15 cellular contexts compared by ENCODE assay signal in the genomic region with DNA sequence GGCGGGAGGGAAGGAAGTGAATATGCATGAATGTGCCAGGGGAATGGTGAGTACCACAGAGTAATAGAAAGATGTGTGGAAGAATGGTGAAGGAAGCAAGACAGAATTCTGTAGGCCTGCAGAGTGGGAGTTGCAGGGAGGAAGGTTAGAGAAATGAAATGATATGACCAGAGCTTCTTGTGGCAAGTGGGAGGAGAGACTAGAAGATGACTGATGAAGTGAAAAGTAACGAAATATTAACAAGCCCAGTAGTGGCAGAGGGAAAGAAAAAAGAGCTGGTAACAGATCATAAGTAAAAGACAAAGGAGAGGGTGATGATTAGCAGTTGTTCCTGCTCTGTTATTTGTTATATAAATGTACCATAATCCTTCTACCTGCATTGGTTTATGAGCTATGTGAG. TPM values are rescaled to one million over a fixed set of nuclear protein-coding genes. Genes with fewer than 3 reads are reported as not detected.
DNase-seq lines count a peak whose midpoint lies in the region; ATAC-seq and TF ChIP-seq lines count a peak whose summit lies in the region.
"Had no signal": no experiment of that assay in that cellular context is flagged by ENCODE, and none has a peak within 500 bp of the region (broad histone marks: within the 10 kb centered on the region; RNA-seq: fewer than 3 reads in every experiment).

No MANE protein-coding gene starts in this region.

- peak overlapping the region; percentile 93 for H3K27ac Mint-ChIP-seq in stimulated activated naive CD8-positive, alpha-beta T cell treated with anti-CD3 and anti-CD28 coated beads, Interleukin-15, Interleukin-2, amounts not matched to agents 100 ng/mL and 50 ng/mL, for 24 hours
- H3K27ac Mint-ChIP-seq in activated CD4-positive, alpha-beta memory T cell treated with anti-CD3 and anti-CD28 coated beads for 36 hours: peak overlapping the region; percentile 94

- H3K79me2 ChIP-seq in hepatocyte: peaks cover 25% of the 10 kb centered on the region

- DNase-seq in stimulated activated naive CD8-positive, alpha-beta T cell treated with anti-CD3 and anti-CD28 coated beads, Interleukin-15, Interleukin-2, amounts not matched to agents 100 U/mL and 50 U/mL, for 24 hours: no peak
- DNase-seq in activated CD4-positive, alpha-beta memory T cell treated with anti-CD3 and anti-CD28 coated beads for 36 hours: no peak
- DNase-seq in hepatocyte (ENCODE audit: low spot score) (no peak), cardiac septum (ENCODE audit: low spot score) (no peak)
- DNase-seq: activated gamma-delta T cell treated with Interleukin-2 at 50 U/mL for 16 hours; colonic mucosa; NCI-H187 treated with DMSO at 0.1 percent for 48 hours; NCI-H774; retina; SHP77; stimulated activated naive CD4-positive, alpha-beta T cell had no signal

- peak overlapping the region; percentile 92 for H3K4me3 Mint-ChIP-seq in stimulated activated naive CD8-positive, alpha-beta T cell treated with anti-CD3 and anti-CD28 coated beads, Interleukin-15, Interleukin-2, amounts not matched to agents 100 ng/mL and 50 ng/mL, for 24 hours
- H3K4me3 Mint-ChIP-seq in activated CD4-positive, alpha-beta memory T cell treated with anti-CD3 and anti-CD28 coated beads for 36 hours: peak overlapping the region; percentile 92

- no peaks in the 10 kb centered on the region for H3K27me3 ChIP-seq in hepatocyte
- H3K27me3 ChIP-seq: colonic mucosa had no signal

- no peaks in the 10 kb centered on the region for H3K9me3 Mint-ChIP-seq in stimulated activated naive CD8-positive, alpha-beta T cell treated with anti-CD3 and anti-CD28 coated beads, Interleukin-15, Interleukin-2, amounts not matched to agents 100 ng/mL and 50 ng/mL, for 24 hours
- H3K9me3 Mint-ChIP-seq in activated CD4-positive, alpha-beta memory T cell treated with anti-CD3 and anti-CD28 coated beads for 36 hours: no peaks in the 10 kb centered on the region

- no peak for ATAC-seq in stimulated activated naive CD8-positive, alpha-beta T cell treated with anti-CD3 and anti-CD28 coated beads, Interleukin-15, Interleukin-2, amounts not matched to agents 100 U/mL and 50 U/mL, for 24 hours
- ATAC-seq in HG03439 (IDR thresholded peaks at IDR 0.05; ENCODE audit: unreplicated experiment) (no peak), HG02763 (IDR thresholded peaks at IDR 0.05; ENCODE audit: unreplicated experiment) (no peak), HG03280 (IDR thresholded peaks at IDR 0.05; ENCODE audit: unreplicated experiment) (no peak)

- H3K27ac ChIP-seq in hepatocyte: no peak overlapping the region

- H3K36me3 ChIP-seq in hepatocyte (replicated peaks; ENCODE audit: insufficient read depth, low read depth): no peaks in the 10 kb centered on the region
- H3K36me3 ChIP-seq: colonic mucosa had no signal

- no peak overlapping the region for H2AFZ ChIP-seq in hepatocyte

- no peaks in the 10 kb centered on the region for H3K27me3 Mint-ChIP-seq in stimulated activated naive CD8-positive, alpha-beta T cell treated with anti-CD3 and anti-CD28 coated beads, Interleukin-15, Interleukin-2, amounts not matched to agents 100 ng/mL and 50 ng/mL, for 24 hours
- no peaks in the 10 kb centered on the region for H3K27me3 Mint-ChIP-seq in activated CD4-positive, alpha-beta memory T cell treated with anti-CD3 and anti-CD28 coated beads for 36 hours

- POLR2A ChIA-PET in activated CD4-positive, alpha-beta memory T cell treated with anti-CD3 and anti-CD28 coated beads for 36 hours (lab: Charles Lee): interaction anchor here (1.3 kb wide), 1 partner anchor 123 kb away, joined by 3 read pairs; no protein-coding TSS in a partner anchor

- peaks cover 56% of the 10 kb centered on the region for H3K4me1 Mint-ChIP-seq in stimulated activated naive CD8-positive, alpha-beta T cell treated with anti-CD3 and anti-CD28 coated beads, Interleukin-15, Interleukin-2, amounts not matched to agents 100 ng/mL and 50 ng/mL, for 24 hours (ENCODE audit: low read depth)
- H3K4me1 Mint-ChIP-seq in activated CD4-positive, alpha-beta memory T cell treated with anti-CD3 and anti-CD28 coated beads for 36 hours (ENCODE audit: low read depth): peaks cover 38% of the 10 kb centered on the region

- no peak overlapping the region for H3K4me3 ChIP-seq in hepatocyte

- CTCF ChIA-PET in activated CD4-positive, alpha-beta memory T cell treated with anti-CD3 and anti-CD28 coated beads for 36 hours (lab: Charles Lee): interaction anchor here (1.1 to 7.4 kb wide), 4 partner anchors 9 to 123 kb away, joined by 3 to 77 read pairs (median 5); partner anchors contain the start of gene ELMOD1

- intact Hi-C loops in activated CD4-positive, alpha-beta memory T cell treated with anti-CD3 and anti-CD28 coated beads for 36 hours (cut with micrococcal nuclease): loop anchor here (5.0 to 10.0 kb wide), 2 partner anchors 1098 to 1544 kb away; partner anchors contain the start of genes DDX10 and MSANTD4
- intact Hi-C loops in cardiac septum (cut with DNase I): loop anchor here (5.0 kb wide), 1 partner anchor 126 kb away; no protein-coding TSS in a partner anchor

- H4K20me1 ChIP-seq in hepatocyte (ENCODE audit: insufficient read depth, poor library complexity, severe bottlenecking): no peaks in the 10 kb centered on the region

- 88% methylated on average over 2 of the region's 2 CpGs for WGBS in hepatocyte (ENCODE audit: low lambda C conversion rate, missing lambda C conversion rate)

- H3K4me1 ChIP-seq in hepatocyte (ENCODE audit: insufficient read depth): peaks cover 10% of the 10 kb centered on the region
- H3K4me1 ChIP-seq: colonic mucosa had no signal

- H3K36me3 Mint-ChIP-seq in stimulated activated naive CD8-positive, alpha-beta T cell treated with anti-CD3 and anti-CD28 coated beads, Interleukin-15, Interleukin-2, amounts not matched to agents 100 ng/mL and 50 ng/mL, for 24 hours (ENCODE audit: low read depth): peaks cover 5% of the 10 kb centered on the region
- H3K36me3 Mint-ChIP-seq in activated CD4-positive, alpha-beta memory T cell treated with anti-CD3 and anti-CD28 coated beads for 36 hours: peaks cover 3% of the 10 kb centered on the region

- H3K9me3 ChIP-seq in hepatocyte (ENCODE audit: low read depth): no peaks in the 10 kb centered on the region
- H3K9me3 ChIP-seq: colonic mucosa had no signal

- TF ChIP-seq CTCF in hepatocyte (IDR thresholded peaks at IDR 0.05; ENCODE audit: poor library complexity): no peak

- H3K4me2 ChIP-seq in hepatocyte: peak overlapping the region; percentile 79

- H3K9me2 ChIP-seq in hepatocyte (replicated peaks; ENCODE audit: insufficient read depth): no peaks in the 10 kb centered on the region

RNA-seq across cellular contexts. Expression of gene ALKBH8, which starts 1.0 kb away (rescaled TPM):
- total RNA-seq in activated CD4-positive, alpha-beta memory T cell treated with anti-CD3 and anti-CD28 coated beads for 36 hours: 10 to 100 TPM in 1 of 2 experiments, 1 to 10 TPM in 1; 9.3 to 11.2 TPM
- total RNA-seq in hepatocyte (5.2 and 9.5 TPM in 2 replicates), cardiac septum (6.2 TPM)
- 1.7 and 2.7 TPM in 2 replicates for polyA plus RNA-seq in hepatocyte

RNA-seq across cellular contexts. Expression of gene ELMOD1, which starts 24.4 kb away (rescaled TPM):
- under 1 TPM in 1 of 2 experiments, not detected in 1; 0.12 TPM for total RNA-seq in activated CD4-positive, alpha-beta memory T cell treated with anti-CD3 and anti-CD28 coated beads for 36 hours
- total RNA-seq in hepatocyte (3.1 and 3.8 TPM in 2 replicates), cardiac septum (0.89 TPM)
- 3.1 and 5.3 TPM in 2 replicates for polyA plus RNA-seq in hepatocyte
